18 cellular contexts compared by ENCODE assay signal in the genomic region with DNA sequence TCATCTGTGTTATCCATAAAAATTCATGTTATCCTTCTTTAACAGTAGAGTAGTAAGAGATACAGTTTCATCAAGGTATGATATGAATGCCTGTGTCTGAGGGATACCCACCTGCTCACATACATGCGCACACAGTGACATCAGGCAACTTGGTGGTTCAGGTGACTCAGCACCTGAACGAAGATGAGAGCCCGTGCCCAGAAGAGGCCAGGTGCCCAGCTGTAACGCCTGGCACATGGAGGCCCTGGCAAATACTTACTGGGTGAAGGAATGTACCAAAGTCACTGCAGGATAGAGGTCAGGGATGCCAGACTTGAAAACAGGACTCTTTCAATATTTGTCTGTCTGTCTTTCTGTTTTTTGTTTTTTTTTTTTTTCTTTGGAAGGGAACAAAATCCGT.
"Had no signal": no experiment of that assay in that cellular context is flagged by ENCODE, and none has a peak within 500 bp of the region (broad histone marks: within the 10 kb centered on the region; RNA-seq: fewer than 3 reads in every experiment).

No MANE protein-coding gene starts in this region.

- H3K4me3 ChIP-seq: cardiac muscle cell, sigmoid colon, thoracic aorta had no signal

- DNase-seq: activated CD4-positive, alpha-beta T cell treated with anti-CD3 and anti-CD28 coated beads for 48 hours; activated CD8-positive, alpha-beta memory T cell treated with anti-CD3 and anti-CD28 coated beads, Interleukin-2, amount 50 U/mL, for 48 hours; activated CD8-positive, alpha-beta T cell treated with anti-CD3 and anti-CD28 coated beads, Interleukin-2, amount 10 ng/mL, durations not matched to agents 7 days and 5 days; activated naive CD4-positive, alpha-beta T cell treated with Interleukin-2 at 50 U/mL for 16 hours; foreskin keratinocyte; heart left ventricle; mammary epithelial cell; natural killer cell; sigmoid colon; stimulated activated CD4-positive, alpha-beta T cell treated with anti-CD3 and anti-CD28 coated beads, Interleukin-2, amount 100 ng/mL, for 48 hours had no signal

- ATAC-seq: activated CD8-positive, alpha-beta T cell treated with anti-CD3 and anti-CD28 coated beads, Interleukin-2, amount 10 ng/mL, durations not matched to agents 7 days and 5 days; foreskin keratinocyte; heart left ventricle; natural killer cell; WTC11 had no signal

- H3K36me3 ChIP-seq: cardiac muscle cell, sigmoid colon, thoracic aorta had no signal

- H3K9me3 ChIP-seq: heart left ventricle, sigmoid colon, thoracic aorta had no signal

- H3K4me3 Mint-ChIP-seq: activated CD8-positive, alpha-beta T cell treated with anti-CD3 and anti-CD28 coated beads, Interleukin-2, amount 10 ng/mL, durations not matched to agents 7 days and 5 days; natural killer cell; stimulated activated naive CD8-positive, alpha-beta T cell treated with anti-CD3 and anti-CD28 coated beads, Interleukin-15, Interleukin-2, amounts not matched to agents 100 ng/mL and 50 ng/mL, for 24 hours; WTC11 had no signal

- H3K27ac Mint-ChIP-seq: activated CD8-positive, alpha-beta T cell treated with anti-CD3 and anti-CD28 coated beads, Interleukin-2, amount 10 ng/mL, durations not matched to agents 7 days and 5 days; natural killer cell; stimulated activated naive CD8-positive, alpha-beta T cell treated with anti-CD3 and anti-CD28 coated beads, Interleukin-15, Interleukin-2, amounts not matched to agents 100 ng/mL and 50 ng/mL, for 24 hours had no signal

- H3K27ac ChIP-seq: cardiac muscle cell, foreskin keratinocyte, thoracic aorta had no signal

- FAIRE-seq: astrocyte, colon, endothelial cell of umbilical vein, islet of Langerhans had no signal

- H3K27me3 Mint-ChIP-seq: stimulated activated naive CD8-positive, alpha-beta T cell treated with anti-CD3 and anti-CD28 coated beads, Interleukin-15, Interleukin-2, amounts not matched to agents 100 ng/mL and 50 ng/mL, for 24 hours had no signal

- H3K27me3 ChIP-seq: cardiac muscle cell, foreskin keratinocyte, heart left ventricle, sigmoid colon had no signal
